ENCODE assay signal across 1 cellular context in the genomic region with DNA sequence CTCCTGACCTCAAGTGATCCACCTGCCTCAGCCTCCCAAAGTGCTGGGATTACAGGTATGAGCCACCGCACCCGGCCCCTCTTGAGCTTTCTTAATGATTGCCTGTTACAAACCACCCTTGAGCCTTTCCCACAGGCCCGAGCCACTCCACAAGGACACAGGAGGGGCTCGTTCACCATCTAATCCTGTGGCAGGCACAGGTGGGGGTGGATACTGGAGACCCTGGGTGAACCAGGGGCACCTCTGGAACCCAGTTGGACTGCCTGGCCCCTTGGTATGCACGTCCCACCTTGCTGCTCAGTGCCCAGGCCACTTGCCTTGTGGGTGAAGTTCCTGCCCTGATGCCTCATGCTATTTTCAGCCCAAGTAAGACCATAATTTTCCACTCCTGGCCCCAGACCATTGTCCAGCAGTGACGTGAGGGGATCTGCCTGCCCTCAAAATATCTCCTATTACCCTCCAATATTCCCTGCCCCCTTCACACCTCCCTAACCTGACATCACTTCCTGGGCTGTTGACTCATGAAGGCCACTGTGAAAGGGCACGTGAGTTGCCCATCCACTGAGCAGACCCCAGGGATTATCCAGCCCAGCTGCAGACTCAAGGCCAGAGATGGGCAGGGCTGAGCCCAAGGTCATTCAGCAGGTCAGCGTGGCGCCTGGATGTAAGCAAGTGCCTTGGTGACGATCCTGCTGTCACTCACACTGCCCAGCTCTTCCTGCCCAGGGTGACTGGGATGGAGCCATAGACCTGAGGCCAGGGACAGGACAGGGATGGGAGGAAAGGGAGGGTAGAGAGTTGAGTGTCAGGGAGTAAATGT.
TF ChIP-seq lines count a peak whose summit lies in the region.

No MANE protein-coding gene starts in this region.

TF ChIP-seq in HepG2, 621 proteins besides CTCF, POLR2A, EP300 and RAD21 (continued from another document and continues in another):
- TF ChIP-seq GATA4 (IDR thresholded peaks at IDR 0.05; ENCODE audit: borderline replicate concordance, low read depth), result no peak
- peak; percentile 47 for TF ChIP-seq TEAD3 (CRISPR knock-in tag; optimal IDR thresholded peaks at IDR 0.05; ENCODE audit: borderline replicate concordance)
- TF ChIP-seq, protein P1, sequence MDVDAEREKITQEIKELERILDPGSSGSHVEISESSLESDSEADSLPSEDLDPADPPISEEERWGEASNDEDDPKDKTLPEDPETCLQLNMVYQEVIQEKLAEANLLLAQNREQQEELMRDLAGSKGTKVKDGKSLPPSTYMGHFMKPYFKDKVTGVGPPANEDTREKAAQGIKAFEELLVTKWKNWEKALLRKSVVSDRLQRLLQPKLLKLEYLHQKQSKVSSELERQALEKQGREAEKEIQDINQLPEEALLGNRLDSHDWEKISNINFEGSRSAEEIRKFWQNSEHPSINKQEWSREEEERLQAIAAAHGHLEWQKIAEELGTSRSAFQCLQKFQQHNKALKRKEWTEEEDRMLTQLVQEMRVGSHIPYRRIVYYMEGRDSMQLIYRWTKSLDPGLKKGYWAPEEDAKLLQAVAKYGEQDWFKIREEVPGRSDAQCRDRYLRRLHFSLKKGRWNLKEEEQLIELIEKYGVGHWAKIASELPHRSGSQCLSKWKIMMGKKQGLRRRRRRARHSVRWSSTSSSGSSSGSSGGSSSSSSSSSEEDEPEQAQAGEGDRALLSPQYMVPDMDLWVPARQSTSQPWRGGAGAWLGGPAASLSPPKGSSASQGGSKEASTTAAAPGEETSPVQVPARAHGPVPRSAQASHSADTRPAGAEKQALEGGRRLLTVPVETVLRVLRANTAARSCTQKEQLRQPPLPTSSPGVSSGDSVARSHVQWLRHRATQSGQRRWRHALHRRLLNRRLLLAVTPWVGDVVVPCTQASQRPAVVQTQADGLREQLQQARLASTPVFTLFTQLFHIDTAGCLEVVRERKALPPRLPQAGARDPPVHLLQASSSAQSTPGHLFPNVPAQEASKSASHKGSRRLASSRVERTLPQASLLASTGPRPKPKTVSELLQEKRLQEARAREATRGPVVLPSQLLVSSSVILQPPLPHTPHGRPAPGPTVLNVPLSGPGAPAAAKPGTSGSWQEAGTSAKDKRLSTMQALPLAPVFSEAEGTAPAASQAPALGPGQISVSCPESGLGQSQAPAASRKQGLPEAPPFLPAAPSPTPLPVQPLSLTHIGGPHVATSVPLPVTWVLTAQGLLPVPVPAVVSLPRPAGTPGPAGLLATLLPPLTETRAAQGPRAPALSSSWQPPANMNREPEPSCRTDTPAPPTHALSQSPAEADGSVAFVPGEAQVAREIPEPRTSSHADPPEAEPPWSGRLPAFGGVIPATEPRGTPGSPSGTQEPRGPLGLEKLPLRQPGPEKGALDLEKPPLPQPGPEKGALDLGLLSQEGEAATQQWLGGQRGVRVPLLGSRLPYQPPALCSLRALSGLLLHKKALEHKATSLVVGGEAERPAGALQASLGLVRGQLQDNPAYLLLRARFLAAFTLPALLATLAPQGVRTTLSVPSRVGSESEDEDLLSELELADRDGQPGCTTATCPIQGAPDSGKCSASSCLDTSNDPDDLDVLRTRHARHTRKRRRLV (CRISPR knock-in tag; IDR thresholded peaks at IDR 0.05), result no peak
- no peak for TF ChIP-seq ETV6 (CRISPR knock-in tag; conservative IDR thresholded peaks at IDR 0.05)
- peak; percentile 76 for TF ChIP-seq ZNF605 (CRISPR knock-in tag; IDR thresholded peaks at IDR 0.05)
- TF ChIP-seq, protein P2, sequence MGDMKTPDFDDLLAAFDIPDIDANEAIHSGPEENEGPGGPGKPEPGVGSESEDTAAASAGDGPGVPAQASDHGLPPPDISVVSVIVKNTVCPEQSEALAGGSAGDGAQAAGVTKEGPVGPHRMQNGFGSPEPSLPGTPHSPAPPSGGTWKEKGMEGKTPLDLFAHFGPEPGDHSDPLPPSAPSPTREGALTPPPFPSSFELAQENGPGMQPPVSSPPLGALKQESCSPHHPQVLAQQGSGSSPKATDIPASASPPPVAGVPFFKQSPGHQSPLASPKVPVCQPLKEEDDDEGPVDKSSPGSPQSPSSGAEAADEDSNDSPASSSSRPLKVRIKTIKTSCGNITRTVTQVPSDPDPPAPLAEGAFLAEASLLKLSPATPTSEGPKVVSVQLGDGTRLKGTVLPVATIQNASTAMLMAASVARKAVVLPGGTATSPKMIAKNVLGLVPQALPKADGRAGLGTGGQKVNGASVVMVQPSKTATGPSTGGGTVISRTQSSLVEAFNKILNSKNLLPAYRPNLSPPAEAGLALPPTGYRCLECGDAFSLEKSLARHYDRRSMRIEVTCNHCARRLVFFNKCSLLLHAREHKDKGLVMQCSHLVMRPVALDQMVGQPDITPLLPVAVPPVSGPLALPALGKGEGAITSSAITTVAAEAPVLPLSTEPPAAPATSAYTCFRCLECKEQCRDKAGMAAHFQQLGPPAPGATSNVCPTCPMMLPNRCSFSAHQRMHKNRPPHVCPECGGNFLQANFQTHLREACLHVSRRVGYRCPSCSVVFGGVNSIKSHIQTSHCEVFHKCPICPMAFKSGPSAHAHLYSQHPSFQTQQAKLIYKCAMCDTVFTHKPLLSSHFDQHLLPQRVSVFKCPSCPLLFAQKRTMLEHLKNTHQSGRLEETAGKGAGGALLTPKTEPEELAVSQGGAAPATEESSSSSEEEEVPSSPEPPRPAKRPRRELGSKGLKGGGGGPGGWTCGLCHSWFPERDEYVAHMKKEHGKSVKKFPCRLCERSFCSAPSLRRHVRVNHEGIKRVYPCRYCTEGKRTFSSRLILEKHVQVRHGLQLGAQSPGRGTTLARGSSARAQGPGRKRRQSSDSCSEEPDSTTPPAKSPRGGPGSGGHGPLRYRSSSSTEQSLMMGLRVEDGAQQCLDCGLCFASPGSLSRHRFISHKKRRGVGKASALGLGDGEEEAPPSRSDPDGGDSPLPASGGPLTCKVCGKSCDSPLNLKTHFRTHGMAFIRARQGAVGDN (CRISPR knock-in tag; IDR thresholded peaks at IDR 0.05), result peak; percentile 97
- TF ChIP-seq, protein P3, sequence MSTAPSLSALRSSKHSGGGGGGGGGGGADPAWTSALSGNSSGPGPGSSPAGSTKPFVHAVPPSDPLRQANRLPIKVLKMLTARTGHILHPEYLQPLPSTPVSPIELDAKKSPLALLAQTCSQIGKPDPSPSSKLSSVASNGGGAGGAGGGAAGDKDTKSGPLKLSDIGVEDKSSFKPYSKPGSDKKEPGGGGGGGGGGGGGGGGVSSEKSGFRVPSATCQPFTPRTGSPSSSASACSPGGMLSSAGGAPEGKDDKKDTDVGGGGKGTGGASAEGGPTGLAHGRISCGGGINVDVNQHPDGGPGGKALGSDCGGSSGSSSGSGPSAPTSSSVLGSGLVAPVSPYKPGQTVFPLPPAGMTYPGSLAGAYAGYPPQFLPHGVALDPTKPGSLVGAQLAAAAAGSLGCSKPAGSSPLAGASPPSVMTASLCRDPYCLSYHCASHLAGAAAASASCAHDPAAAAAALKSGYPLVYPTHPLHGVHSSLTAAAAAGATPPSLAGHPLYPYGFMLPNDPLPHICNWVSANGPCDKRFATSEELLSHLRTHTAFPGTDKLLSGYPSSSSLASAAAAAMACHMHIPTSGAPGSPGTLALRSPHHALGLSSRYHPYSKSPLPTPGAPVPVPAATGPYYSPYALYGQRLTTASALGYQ (CRISPR knock-in tag; IDR thresholded peaks at IDR 0.05), result peak; percentile 60; the same call in 1 of the 2 replicates
- TF ChIP-seq, protein P4, sequence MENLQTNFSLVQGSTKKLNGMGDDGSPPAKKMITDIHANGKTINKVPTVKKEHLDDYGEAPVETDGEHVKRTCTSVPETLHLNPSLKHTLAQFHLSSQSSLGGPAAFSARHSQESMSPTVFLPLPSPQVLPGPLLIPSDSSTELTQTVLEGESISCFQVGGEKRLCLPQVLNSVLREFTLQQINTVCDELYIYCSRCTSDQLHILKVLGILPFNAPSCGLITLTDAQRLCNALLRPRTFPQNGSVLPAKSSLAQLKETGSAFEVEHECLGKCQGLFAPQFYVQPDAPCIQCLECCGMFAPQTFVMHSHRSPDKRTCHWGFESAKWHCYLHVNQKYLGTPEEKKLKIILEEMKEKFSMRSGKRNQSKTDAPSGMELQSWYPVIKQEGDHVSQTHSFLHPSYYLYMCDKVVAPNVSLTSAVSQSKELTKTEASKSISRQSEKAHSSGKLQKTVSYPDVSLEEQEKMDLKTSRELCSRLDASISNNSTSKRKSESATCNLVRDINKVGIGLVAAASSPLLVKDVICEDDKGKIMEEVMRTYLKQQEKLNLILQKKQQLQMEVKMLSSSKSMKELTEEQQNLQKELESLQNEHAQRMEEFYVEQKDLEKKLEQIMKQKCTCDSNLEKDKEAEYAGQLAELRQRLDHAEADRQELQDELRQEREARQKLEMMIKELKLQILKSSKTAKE (CRISPR knock-in tag; IDR thresholded peaks at IDR 0.05; ENCODE audit: borderline replicate concordance), result peak; percentile 84
- TF ChIP-seq RXRA (CRISPR knock-in tag; IDR thresholded peaks at IDR 0.05), result peak; percentile 90
- no peak for TF ChIP-seq THYN1 (CRISPR knock-in tag; IDR thresholded peaks at IDR 0.05; ENCODE audit: borderline replicate concordance, low read depth)
- TF ChIP-seq, protein P5, sequence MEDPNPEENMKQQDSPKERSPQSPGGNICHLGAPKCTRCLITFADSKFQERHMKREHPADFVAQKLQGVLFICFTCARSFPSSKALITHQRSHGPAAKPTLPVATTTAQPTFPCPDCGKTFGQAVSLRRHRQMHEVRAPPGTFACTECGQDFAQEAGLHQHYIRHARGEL (CRISPR knock-in tag; IDR thresholded peaks at IDR 0.05), result 0 out of 2 replicates have a peak, but pooled peaks have one; percentile 45
- TF ChIP-seq KDM5A (IDR thresholded peaks at IDR 0.05; ENCODE audit: borderline replicate concordance, low read length), result no peak
- peak; percentile 52; the same call in 1 of the 2 replicates for TF ChIP-seq DNMT3B (CRISPR knock-in tag; conservative IDR thresholded peaks at IDR 0.05)
- TF ChIP-seq ZNF563 (CRISPR knock-in tag; IDR thresholded peaks at IDR 0.05), result no peak
- no peak for TF ChIP-seq NFIC (IDR thresholded peaks at IDR 0.05; ENCODE audit: low read length)
- TF ChIP-seq, protein P6, sequence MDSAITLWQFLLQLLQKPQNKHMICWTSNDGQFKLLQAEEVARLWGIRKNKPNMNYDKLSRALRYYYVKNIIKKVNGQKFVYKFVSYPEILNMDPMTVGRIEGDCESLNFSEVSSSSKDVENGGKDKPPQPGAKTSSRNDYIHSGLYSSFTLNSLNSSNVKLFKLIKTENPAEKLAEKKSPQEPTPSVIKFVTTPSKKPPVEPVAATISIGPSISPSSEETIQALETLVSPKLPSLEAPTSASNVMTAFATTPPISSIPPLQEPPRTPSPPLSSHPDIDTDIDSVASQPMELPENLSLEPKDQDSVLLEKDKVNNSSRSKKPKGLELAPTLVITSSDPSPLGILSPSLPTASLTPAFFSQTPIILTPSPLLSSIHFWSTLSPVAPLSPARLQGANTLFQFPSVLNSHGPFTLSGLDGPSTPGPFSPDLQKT (CRISPR knock-in tag; IDR thresholded peaks at IDR 0.05; ENCODE audit: borderline replicate concordance), result no peak
- TF ChIP-seq, protein P7, sequence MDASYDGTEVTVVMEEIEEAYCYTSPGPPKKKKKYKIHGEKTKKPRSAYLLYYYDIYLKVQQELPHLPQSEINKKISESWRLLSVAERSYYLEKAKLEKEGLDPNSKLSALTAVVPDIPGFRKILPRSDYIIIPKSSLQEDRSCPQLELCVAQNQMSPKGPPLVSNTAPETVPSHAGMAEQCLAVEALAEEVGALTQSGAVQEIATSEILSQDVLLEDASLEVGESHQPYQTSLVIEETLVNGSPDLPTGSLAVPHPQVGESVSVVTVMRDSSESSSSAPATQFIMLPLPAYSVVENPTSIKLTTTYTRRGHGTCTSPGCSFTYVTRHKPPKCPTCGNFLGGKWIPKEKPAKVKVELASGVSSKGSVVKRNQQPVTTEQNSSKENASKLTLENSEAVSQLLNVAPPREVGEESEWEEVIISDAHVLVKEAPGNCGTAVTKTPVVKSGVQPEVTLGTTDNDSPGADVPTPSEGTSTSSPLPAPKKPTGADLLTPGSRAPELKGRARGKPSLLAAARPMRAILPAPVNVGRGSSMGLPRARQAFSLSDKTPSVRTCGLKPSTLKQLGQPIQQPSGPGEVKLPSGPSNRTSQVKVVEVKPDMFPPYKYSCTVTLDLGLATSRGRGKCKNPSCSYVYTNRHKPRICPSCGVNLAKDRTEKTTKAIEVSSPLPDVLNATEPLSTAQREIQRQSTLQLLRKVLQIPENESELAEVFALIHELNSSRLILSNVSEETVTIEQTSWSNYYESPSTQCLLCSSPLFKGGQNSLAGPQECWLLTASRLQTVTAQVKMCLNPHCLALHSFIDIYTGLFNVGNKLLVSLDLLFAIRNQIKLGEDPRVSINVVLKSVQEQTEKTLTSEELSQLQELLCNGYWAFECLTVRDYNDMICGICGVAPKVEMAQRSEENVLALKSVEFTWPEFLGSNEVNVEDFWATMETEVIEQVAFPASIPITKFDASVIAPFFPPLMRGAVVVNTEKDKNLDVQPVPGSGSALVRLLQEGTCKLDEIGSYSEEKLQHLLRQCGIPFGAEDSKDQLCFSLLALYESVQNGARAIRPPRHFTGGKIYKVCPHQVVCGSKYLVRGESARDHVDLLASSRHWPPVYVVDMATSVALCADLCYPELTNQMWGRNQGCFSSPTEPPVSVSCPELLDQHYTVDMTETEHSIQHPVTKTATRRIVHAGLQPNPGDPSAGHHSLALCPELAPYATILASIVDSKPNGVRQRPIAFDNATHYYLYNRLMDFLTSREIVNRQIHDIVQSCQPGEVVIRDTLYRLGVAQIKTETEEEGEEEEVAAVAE (CRISPR knock-in tag; IDR thresholded peaks at IDR 0.05; ENCODE audit: borderline replicate concordance), result peak; percentile 41; the same call in 1 of the 2 replicates
- peak; percentile 44; the same call in 1 of the 2 replicates for TF ChIP-seq KDM5B (CRISPR knock-in tag; IDR thresholded peaks at IDR 0.05; ENCODE audit: borderline replicate concordance)
- TF ChIP-seq GATAD1 (CRISPR knock-in tag; IDR thresholded peaks at IDR 0.05), result peak; percentile 66
- TF ChIP-seq SIX1 (CRISPR knock-in tag; IDR thresholded peaks at IDR 0.05; ENCODE audit: borderline replicate concordance), result no peak
- peak; percentile 78; the same call in 1 of the 2 replicates for TF ChIP-seq NR2C2 (CRISPR knock-in tag; IDR thresholded peaks at IDR 0.05; ENCODE audit: borderline replicate concordance)
- TF ChIP-seq ZNF331 (CRISPR knock-in tag; IDR thresholded peaks at IDR 0.05), result peak; percentile 62; the same call in 1 of the 2 replicates
- TF ChIP-seq KLF9 (CRISPR knock-in tag; IDR thresholded peaks at IDR 0.05; ENCODE audit: low read depth), result no peak
- no peak for TF ChIP-seq SRSF1 (optimal IDR thresholded peaks at IDR 0.05; ENCODE audit: low read depth, low read length)
- no peak; the same call in 1 of the 2 replicates for TF ChIP-seq PHF20 (CRISPR knock-in tag; IDR thresholded peaks at IDR 0.05)
- no peak for TF ChIP-seq NFKB2 (CRISPR knock-in tag; IDR thresholded peaks at IDR 0.05; ENCODE audit: borderline replicate concordance)
- peak; percentile 71 for TF ChIP-seq ZNF883 (CRISPR knock-in tag; IDR thresholded peaks at IDR 0.05; ENCODE audit: not compliant biosample characterization)
- TF ChIP-seq, protein P8, sequence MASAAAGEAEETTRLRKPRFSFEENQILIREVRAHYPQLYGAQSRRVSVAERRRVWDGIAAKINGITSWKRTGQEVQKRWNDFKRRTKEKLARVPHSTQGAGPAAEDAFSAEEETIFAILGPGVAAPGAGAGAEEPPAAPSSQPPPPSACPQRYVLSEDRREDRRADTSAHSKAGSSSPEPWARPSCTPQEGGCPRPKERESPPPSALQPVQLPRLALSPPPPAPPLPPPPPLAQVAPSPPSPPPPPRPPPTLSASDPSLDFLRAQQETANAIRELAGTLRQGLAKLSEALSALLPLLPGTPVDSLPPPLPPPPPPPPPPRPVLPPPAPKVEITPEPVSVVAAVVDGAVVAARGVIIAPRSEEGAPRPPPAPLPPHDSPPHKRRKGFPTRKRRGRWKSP (CRISPR knock-in tag; IDR thresholded peaks at IDR 0.05), result no peak
- TF ChIP-seq MEIS2 (CRISPR knock-in tag; IDR thresholded peaks at IDR 0.05), result peak; percentile 69; the same call in 1 of the 2 replicates
